8 cellular contexts compared by ENCODE assay signal in the genomic region with DNA sequence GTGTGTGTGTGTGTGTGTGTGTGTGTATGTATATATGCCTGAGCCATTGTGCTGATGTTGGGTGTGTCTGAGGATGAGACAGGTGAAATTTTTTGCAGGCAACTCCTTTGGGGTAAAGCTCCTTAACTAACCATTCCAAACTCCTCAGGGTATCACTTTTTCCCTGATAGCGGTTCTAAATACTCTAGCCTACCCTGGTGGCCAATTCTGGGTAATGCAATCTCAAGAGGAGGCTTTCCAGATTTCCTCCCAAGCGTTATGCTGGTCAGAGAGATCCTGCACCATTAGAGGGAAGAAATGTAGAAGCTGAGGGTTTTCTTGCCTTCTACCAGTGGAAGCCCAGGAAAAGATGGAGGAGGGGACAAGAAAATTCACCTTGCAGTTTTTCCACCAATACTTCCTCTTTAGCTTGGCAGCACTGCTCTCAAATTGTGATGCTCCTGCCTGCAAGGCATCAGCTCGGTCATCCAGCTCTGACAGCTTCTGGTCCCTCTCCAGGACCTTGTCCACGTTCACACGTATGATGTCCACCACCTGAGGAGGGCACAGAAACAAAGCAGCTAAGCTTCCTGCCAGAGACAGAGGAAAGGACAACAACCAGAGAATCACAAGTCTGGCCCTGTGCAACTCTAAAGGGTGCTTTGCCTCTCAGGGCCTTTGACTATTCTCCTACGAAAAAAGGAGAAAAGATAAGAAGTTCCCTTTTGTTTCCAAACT. TPM values are rescaled to one million over a fixed set of nuclear protein-coding genes. Genes with fewer than 3 reads are reported as not detected.
DNase-seq lines count a peak whose midpoint lies in the region; ATAC-seq and TF ChIP-seq lines count a peak whose summit lies in the region.

No MANE protein-coding gene starts in this region.

- H3K4me3 ChIP-seq in AG10803 (ENCODE audit: low read length) (no peak overlapping the region), GM06990 (replicated peaks; ENCODE audit: low read depth, low read length) (no peak overlapping the region), fibroblast of lung (replicated peaks in 1 of 4; ENCODE audit: control extremely low read depth in 1 of 4, insufficient read depth in 1 of 4, low read depth in 3 of 4, low read length in 4 of 4) (no peak overlapping the region), neural cell (ENCODE audit: low read length) (no peak overlapping the region)

- H3K9ac ChIP-seq in fibroblast of lung (ENCODE audit: insufficient read depth, low read length) (no peak overlapping the region), neural cell (ENCODE audit: low read length) (no peak overlapping the region)

- H3F3A ChIP-seq in neural cell (ENCODE audit: insufficient read depth, low read length, poor library complexity, severe bottlenecking), result no peaks in the 10 kb centered on the region

- H3K4me2 ChIP-seq in fibroblast of lung (ENCODE audit: extremely low read depth, insufficient read depth, low read length), result no peak overlapping the region
- H3K4me2 ChIP-seq in neural cell (ENCODE audit: low read length), result no peak overlapping the region

- peak; percentile 77 for DNase-seq in AG10803 (ENCODE audit: low read depth)
- DNase-seq in GM06990 (ENCODE audit: extremely low read depth, insufficient read length), result no peak
- peak; percentile 27 for DNase-seq in NCI-H2029 (lab: John Stamatoyannopoulos, UW)
- peak; percentile 60 to 85 for DNase-seq in fibroblast of lung (ENCODE audit: low read depth in 2 of 2)
- DNase-seq in stimulated activated CD4-positive, alpha-beta T cell treated with anti-CD3 and anti-CD28 coated beads, Interleukin-4, amount 100 ng/mL, for 1 hour, result no peak

- H4K20me1 ChIP-seq in fibroblast of lung (ENCODE audit: control insufficient read depth, extremely low read depth, insufficient read depth, low read length), result no peaks in the 10 kb centered on the region
- H4K20me1 ChIP-seq in neural cell (ENCODE audit: insufficient read depth), result no peaks in the 10 kb centered on the region

- no peak for ATAC-seq in GM19395 (IDR thresholded peaks at IDR 0.05; ENCODE audit: unreplicated experiment)

- H3K79me2 ChIP-seq in fibroblast of lung (ENCODE audit: control insufficient read depth, insufficient read depth, low read length) (peaks cover 17% of the 10 kb centered on the region), neural cell (replicated peaks; ENCODE audit: insufficient read depth, low read length) (no peaks in the 10 kb centered on the region)

- H3K9me3 ChIP-seq in fibroblast of lung (ENCODE audit: control insufficient read depth, insufficient read depth, low read depth, low read length) (no peaks in the 10 kb centered on the region), neural cell (ENCODE audit: low read length) (no peaks in the 10 kb centered on the region)

- TF ChIP-seq CTCF in AG10803 (conservative IDR thresholded peaks at IDR 0.05; ENCODE audit: low read length) (peak; percentile 98), GM06990 (IDR thresholded peaks at IDR 0.05; ENCODE audit: insufficient read depth, low read length, poor library complexity, severe bottlenecking) (peak; percentile 89), VCaP (conservative IDR thresholded peaks at IDR 0.05) (peak; percentile 92), fibroblast of lung (conservative IDR thresholded peaks at IDR 0.05 in 1 of 2, IDR thresholded peaks at IDR 0.05 in 1 of 2; ENCODE audit: low read depth in 1 of 2, low read length in 2 of 2) (peak; percentile 96 to 97), neural cell (IDR thresholded peaks at IDR 0.05; ENCODE audit: poor library complexity, severe bottlenecking) (peak; percentile 86)

- H3K27ac ChIP-seq in VCaP (no peak overlapping the region), fibroblast of lung (ENCODE audit: insufficient read depth, low read length) (no peak overlapping the region), neural cell (ENCODE audit: low read length) (no peak overlapping the region)

- H3K36me3 ChIP-seq in GM06990 (ENCODE audit: control insufficient read depth, insufficient read depth, low read length), result peaks cover 38% of the 10 kb centered on the region
- H3K36me3 ChIP-seq in fibroblast of lung (ENCODE audit: control insufficient read depth, insufficient read depth, low read length), result peaks cover 24% of the 10 kb centered on the region
- no peaks in the 10 kb centered on the region for H3K36me3 ChIP-seq in neural cell (ENCODE audit: insufficient read depth, low read length)

- no peaks in the 10 kb centered on the region for H3K9me2 ChIP-seq in neural cell (ENCODE audit: insufficient read depth, low read length)

- H3K4me1 ChIP-seq in fibroblast of lung (ENCODE audit: control insufficient read depth, extremely low read depth, insufficient read depth, low read length), result peaks cover 11% of the 10 kb centered on the region

- no peak for TF ChIP-seq EP300 in neural cell (conservative IDR thresholded peaks at IDR 0.05; ENCODE audit: poor library complexity, severe bottlenecking)

- H3K27me3 ChIP-seq in GM06990 (replicated peaks; ENCODE audit: control insufficient read depth, insufficient read depth, low read length) (no peaks in the 10 kb centered on the region), fibroblast of lung (ENCODE audit: control insufficient read depth, insufficient read depth, low read length) (no peaks in the 10 kb centered on the region), neural cell (ENCODE audit: insufficient read depth, low read depth, low read length) (no peaks in the 10 kb centered on the region)

- peak; percentile 88 for TF ChIP-seq RAD21 in neural cell (conservative IDR thresholded peaks at IDR 0.05)

- H2AFZ ChIP-seq in fibroblast of lung (ENCODE audit: low read length) (no peak overlapping the region), neural cell (ENCODE audit: low read depth, low read length) (no peak overlapping the region)

TF ChIP-seq in neural cell, 6 proteins besides CTCF, POLR2A, EP300 and RAD21:
- TF ChIP-seq POLR2AphosphoS5 (IDR thresholded peaks at IDR 0.05), result no peak
- peak; percentile 88 for TF ChIP-seq SMC3 (conservative IDR thresholded peaks at IDR 0.05; ENCODE audit: poor library complexity)
TF ChIP-seq in neural cell: peak in this region for 1.

RNA-seq across cellular contexts. Expression of a gene that starts 4.9 kb away (rescaled TPM):
- total RNA-seq in fibroblast of lung, result 13.9 and 20.3 TPM in 2 replicates
- 11.0 and 14.9 TPM in 2 replicates for polyA plus RNA-seq in fibroblast of lung
- polyA plus RNA-seq in fibroblast of lung (2012), result 7.5 and 9.4 TPM in 2 replicates
- 7.9 and 13.8 TPM in 2 replicates for polyA minus RNA-seq in fibroblast of lung (ENCODE audit: low replicate concordance)
- 4.3 and 6.7 TPM in 2 replicates for polyA plus RNA-seq in neural cell
- 0.97 and 1.4 TPM in 2 replicates for polyA minus RNA-seq in neural cell

RNA-seq across cellular contexts. Expression of a gene that starts 13.8 kb away (rescaled TPM):
- total RNA-seq in fibroblast of lung, result 6.2 and 17.3 TPM in 2 replicates
- polyA plus RNA-seq in fibroblast of lung, result 13.7 and 14.0 TPM in 2 replicates
- 15.2 and 21.1 TPM in 2 replicates for polyA plus RNA-seq in fibroblast of lung (2012)
- 21.0 and 26.0 TPM in 2 replicates for polyA minus RNA-seq in fibroblast of lung (ENCODE audit: low replicate concordance)
- not detected in 2 replicates for polyA plus RNA-seq in neural cell
- 1.2 TPM in 1 of 2 replicates, not detected in the other for polyA minus RNA-seq in neural cell

RNA-seq across cellular contexts. Expression of a gene that starts 20.9 kb away (rescaled TPM):
- 0.17 TPM in 1 of 2 replicates, not detected in the other for total RNA-seq in fibroblast of lung
- polyA plus RNA-seq in fibroblast of lung (0.06 and 0.07 TPM in 2 replicates), neural cell (not detected in 2 replicates)
- polyA plus RNA-seq in fibroblast of lung (2012), result 0.28 and 0.48 TPM in 2 replicates
- polyA minus RNA-seq in fibroblast of lung (ENCODE audit: low replicate concordance) (not detected in 2 replicates), neural cell (not detected in 2 replicates)

RNA-seq across cellular contexts. Expression of a gene that starts 27.4 kb away (rescaled TPM):
- 118 and 142 TPM in 2 replicates for total RNA-seq in fibroblast of lung
- polyA plus RNA-seq in fibroblast of lung, result 120 and 166 TPM in 2 replicates
- polyA plus RNA-seq in fibroblast of lung (2012), result 242 and 298 TPM in 2 replicates
- 10.5 and 16.3 TPM in 2 replicates for polyA minus RNA-seq in fibroblast of lung (ENCODE audit: low replicate concordance)
- polyA plus RNA-seq in neural cell, result 111 and 117 TPM in 2 replicates
- polyA minus RNA-seq in neural cell, result 34.1 and 46.3 TPM in 2 replicates

RNA-seq across cellular contexts. Expression of a gene that starts 28.3 kb away (rescaled TPM):
- 18.7 and 42.3 TPM in 2 replicates for total RNA-seq in fibroblast of lung
- polyA plus RNA-seq in fibroblast of lung (17.2 and 50.9 TPM in 2 replicates), neural cell (4.5 and 5.6 TPM in 2 replicates)
- polyA plus RNA-seq in fibroblast of lung (2012), result 16.7 and 45.5 TPM in 2 replicates
- polyA minus RNA-seq in fibroblast of lung (ENCODE audit: low replicate concordance) (32.1 and 176 TPM in 2 replicates), neural cell (12.2 and 14.7 TPM in 2 replicates)

Comparison
In these comparisons a context has a peak if more than half of its experiments do, and no peak if none do; other contexts are left out.
1. DNase-seq: peak in AG10803 (single experiment), NCI-H2029 (single experiment) and fibroblast of lung (2 of 2); none in GM06990 (single experiment) and stimulated activated CD4-positive, alpha-beta T cell treated with anti-CD3 and anti-CD28 coated beads, Interleukin-4, amount 100 ng/mL, for 1 hour (single experiment).
2. RNA of a gene that starts 13.8 kb away (polyA plus RNA-seq): 13.7 to 21.1 TPM in fibroblast of lung; not detected in neural cell; every median in the first group is over 10 times any median in the second.
3. Peak in every context shown above with its lines, with median percentiles within 50 percentile points of each other: CTCF ChIP-seq.